In the genomic region with DNA sequence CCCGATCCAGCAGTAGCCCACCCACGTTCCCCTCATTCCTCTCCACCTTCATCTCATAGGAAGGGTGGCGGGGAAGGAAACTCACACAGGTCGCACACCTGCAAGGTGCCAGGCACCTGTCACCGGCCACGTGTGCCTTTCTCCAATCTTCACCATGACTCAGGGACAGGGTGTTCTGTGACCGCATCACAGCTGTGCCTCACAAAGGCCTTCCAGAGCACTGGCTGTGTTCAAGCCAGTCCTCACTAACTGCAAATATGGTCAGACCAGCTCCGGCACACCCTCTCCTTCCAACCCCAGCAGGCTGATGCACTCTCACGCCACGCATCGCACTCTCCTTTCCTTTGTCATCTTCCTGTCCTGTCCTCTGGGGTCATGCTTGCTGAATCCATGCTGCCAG, we compare ENCODE assay signal across 1 cellular context.
TF ChIP-seq lines count a peak whose summit lies in the region.

No MANE protein-coding gene starts in this region.

TF ChIP-seq in WTC11, 78 proteins besides CTCF, POLR2A, EP300 and RAD21 (continued from another document):
- TF ChIP-seq FOXP1 (CRISPR knock-in tag; IDR thresholded peaks at IDR 0.05; ENCODE audit: borderline replicate concordance) (0 out of 2 replicates have a peak, but pooled peaks have one; percentile 40), NR3C1 (CRISPR knock-in tag; conservative IDR thresholded peaks at IDR 0.05; ENCODE audit: low read depth) (no peak), ATF1 (CRISPR knock-in tag; IDR thresholded peaks at IDR 0.05) (no peak)
- TF ChIP-seq, protein P1, sequence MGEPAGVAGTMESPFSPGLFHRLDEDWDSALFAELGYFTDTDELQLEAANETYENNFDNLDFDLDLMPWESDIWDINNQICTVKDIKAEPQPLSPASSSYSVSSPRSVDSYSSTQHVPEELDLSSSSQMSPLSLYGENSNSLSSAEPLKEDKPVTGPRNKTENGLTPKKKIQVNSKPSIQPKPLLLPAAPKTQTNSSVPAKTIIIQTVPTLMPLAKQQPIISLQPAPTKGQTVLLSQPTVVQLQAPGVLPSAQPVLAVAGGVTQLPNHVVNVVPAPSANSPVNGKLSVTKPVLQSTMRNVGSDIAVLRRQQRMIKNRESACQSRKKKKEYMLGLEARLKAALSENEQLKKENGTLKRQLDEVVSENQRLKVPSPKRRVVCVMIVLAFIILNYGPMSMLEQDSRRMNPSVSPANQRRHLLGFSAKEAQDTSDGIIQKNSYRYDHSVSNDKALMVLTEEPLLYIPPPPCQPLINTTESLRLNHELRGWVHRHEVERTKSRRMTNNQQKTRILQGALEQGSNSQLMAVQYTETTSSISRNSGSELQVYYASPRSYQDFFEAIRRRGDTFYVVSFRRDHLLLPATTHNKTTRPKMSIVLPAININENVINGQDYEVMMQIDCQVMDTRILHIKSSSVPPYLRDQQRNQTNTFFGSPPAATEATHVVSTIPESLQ (CRISPR knock-in tag; IDR thresholded peaks at IDR 0.05), result no peak
- TF ChIP-seq, protein P2, sequence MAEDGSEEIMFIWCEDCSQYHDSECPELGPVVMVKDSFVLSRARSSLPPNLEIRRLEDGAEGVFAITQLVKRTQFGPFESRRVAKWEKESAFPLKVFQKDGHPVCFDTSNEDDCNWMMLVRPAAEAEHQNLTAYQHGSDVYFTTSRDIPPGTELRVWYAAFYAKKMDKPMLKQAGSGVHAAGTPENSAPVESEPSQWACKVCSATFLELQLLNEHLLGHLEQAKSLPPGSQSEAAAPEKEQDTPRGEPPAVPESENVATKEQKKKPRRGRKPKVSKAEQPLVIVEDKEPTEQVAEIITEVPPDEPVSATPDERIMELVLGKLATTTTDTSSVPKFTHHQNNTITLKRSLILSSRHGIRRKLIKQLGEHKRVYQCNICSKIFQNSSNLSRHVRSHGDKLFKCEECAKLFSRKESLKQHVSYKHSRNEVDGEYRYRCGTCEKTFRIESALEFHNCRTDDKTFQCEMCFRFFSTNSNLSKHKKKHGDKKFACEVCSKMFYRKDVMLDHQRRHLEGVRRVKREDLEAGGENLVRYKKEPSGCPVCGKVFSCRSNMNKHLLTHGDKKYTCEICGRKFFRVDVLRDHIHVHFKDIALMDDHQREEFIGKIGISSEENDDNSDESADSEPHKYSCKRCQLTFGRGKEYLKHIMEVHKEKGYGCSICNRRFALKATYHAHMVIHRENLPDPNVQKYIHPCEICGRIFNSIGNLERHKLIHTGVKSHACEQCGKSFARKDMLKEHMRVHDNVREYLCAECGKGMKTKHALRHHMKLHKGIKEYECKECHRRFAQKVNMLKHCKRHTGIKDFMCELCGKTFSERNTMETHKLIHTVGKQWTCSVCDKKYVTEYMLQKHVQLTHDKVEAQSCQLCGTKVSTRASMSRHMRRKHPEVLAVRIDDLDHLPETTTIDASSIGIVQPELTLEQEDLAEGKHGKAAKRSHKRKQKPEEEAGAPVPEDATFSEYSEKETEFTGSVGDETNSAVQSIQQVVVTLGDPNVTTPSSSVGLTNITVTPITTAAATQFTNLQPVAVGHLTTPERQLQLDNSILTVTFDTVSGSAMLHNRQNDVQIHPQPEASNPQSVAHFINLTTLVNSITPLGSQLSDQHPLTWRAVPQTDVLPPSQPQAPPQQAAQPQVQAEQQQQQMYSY (CRISPR knock-in tag; IDR thresholded peaks at IDR 0.05), result no peak
